In genomic region chr11:6473481-6474422, GRCh38 we compare ENCODE assay signal across 2 cellular contexts.
TF ChIP-seq lines count a peak whose summit lies in the region.

Gene TRIM3 (minus strand): TSS chr11:6473941. CDS start chr11:6465695, 8,246 bp downstream.

TF ChIP-seq in A549, 52 proteins besides CTCF, POLR2A, EP300 and RAD21 (continued from another document):
- TF ChIP-seq HOXB5 (CRISPR knock-in tag; IDR thresholded peaks at IDR 0.05) (peak; percentile 37; the same call in 1 of the 2 replicates), RARB (CRISPR knock-in tag; IDR thresholded peaks at IDR 0.05) (no peak), TFCP2L1 (CRISPR knock-in tag; IDR thresholded peaks at IDR 0.05) (peak; percentile 49; the same call in 1 of the 2 replicates), JUN (IDR thresholded peaks at IDR 0.05) (peak; percentile 27 to 57; a peak in 3 of 5 replicates), BCL3 (IDR thresholded peaks at IDR 0.05) (peak; percentile 68; the same call in 1 of the 3 replicates)

TF ChIP-seq in HepG2, 621 proteins besides CTCF, POLR2A, EP300 and RAD21 (continued from another document and continues in another):
- no peak for TF ChIP-seq ZNF646 (CRISPR knock-in tag; IDR thresholded peaks at IDR 0.05)
- TF ChIP-seq YY1 (IDR thresholded peaks at IDR 0.05; ENCODE audit: insufficient read depth, insufficient replicate concordance, low read depth, low read length), result no peak
- TF ChIP-seq PRDM15 (CRISPR knock-in tag; IDR thresholded peaks at IDR 0.05), result peak; percentile 92
- no peak for TF ChIP-seq GABPA (IDR thresholded peaks at IDR 0.05; ENCODE audit: low read depth, low read length)
- 0 out of 2 replicates have a peak, but pooled peaks have one; percentile 20 for TF ChIP-seq GABPA (CRISPR knock-in tag; IDR thresholded peaks at IDR 0.05; ENCODE audit: low read depth)
- no peak for TF ChIP-seq ARNT (IDR thresholded peaks at IDR 0.05)
- TF ChIP-seq POLR2AphosphoS2 (IDR thresholded peaks at IDR 0.05; ENCODE audit: low read depth, low read length), result no peak
- TF ChIP-seq ARNT2 (CRISPR knock-in tag; IDR thresholded peaks at IDR 0.05; ENCODE audit: low read depth), result 0 out of 2 replicates have a peak, but pooled peaks have one; percentile 31
- TF ChIP-seq GTF2F1 (IDR thresholded peaks at IDR 0.05; ENCODE audit: low read length), result no peak
- no peak for TF ChIP-seq HNRNPL (IDR thresholded peaks at IDR 0.05; ENCODE audit: low read depth, low read length)
- TF ChIP-seq POLR2G (IDR thresholded peaks at IDR 0.05; ENCODE audit: low read depth, low read length), result 0 out of 2 replicates have a peak, but pooled peaks have one; percentile 40
- no peak for TF ChIP-seq FOXJ3 (CRISPR knock-in tag; IDR thresholded peaks at IDR 0.05; ENCODE audit: borderline replicate concordance)
- no peak for TF ChIP-seq SALL2 (CRISPR knock-in tag; IDR thresholded peaks at IDR 0.05)
- 0 out of 2 replicates have a peak, but pooled peaks have one; percentile 51 for TF ChIP-seq HINFP (CRISPR knock-in tag; IDR thresholded peaks at IDR 0.05; ENCODE audit: low read depth)
- TF ChIP-seq ZNF234 (CRISPR knock-in tag; conservative IDR thresholded peaks at IDR 0.05), result no peak
- TF ChIP-seq TMF1 (CRISPR knock-in tag; IDR thresholded peaks at IDR 0.05; ENCODE audit: low read depth), result no peak
- peak; percentile 46; the same call in 1 of the 2 replicates for TF ChIP-seq PATZ1 (CRISPR knock-in tag; IDR thresholded peaks at IDR 0.05)
- TF ChIP-seq HMG20A (CRISPR knock-in tag; IDR thresholded peaks at IDR 0.05; ENCODE audit: borderline replicate concordance), result no peak
- no peak for TF ChIP-seq U2AF2 (IDR thresholded peaks at IDR 0.05; ENCODE audit: low read depth, low read length)
- peak; percentile 50 for TF ChIP-seq AGO1 (IDR thresholded peaks at IDR 0.05; ENCODE audit: low read depth, low read length, poor library complexity, severe bottlenecking)
- TF ChIP-seq HDAC1 (CRISPR knock-in tag; IDR thresholded peaks at IDR 0.05), result peak; percentile 29; the same call in 1 of the 2 replicates
- TF ChIP-seq KDM5B (CRISPR knock-in tag; IDR thresholded peaks at IDR 0.05; ENCODE audit: borderline replicate concordance), result 0 out of 2 replicates have a peak, but pooled peaks have one; percentile 24
- TF ChIP-seq ARID4A (CRISPR knock-in tag; IDR thresholded peaks at IDR 0.05; ENCODE audit: borderline replicate concordance), result peak; percentile 34; the same call in 1 of the 2 replicates
- no peak for TF ChIP-seq ZNF10 (CRISPR knock-in tag; IDR thresholded peaks at IDR 0.05; ENCODE audit: borderline replicate concordance, low read depth)
- no peak for TF ChIP-seq FOXC1 (CRISPR knock-in tag; IDR thresholded peaks at IDR 0.05; ENCODE audit: borderline replicate concordance)
- no peak for TF ChIP-seq TAF15 (IDR thresholded peaks at IDR 0.05; ENCODE audit: low read depth, low read length, poor library complexity, severe bottlenecking)
- TF ChIP-seq CCDC6 (CRISPR knock-in tag; IDR thresholded peaks at IDR 0.05), result 0 out of 2 replicates have a peak, but pooled peaks have one; percentile 47
- no peak for TF ChIP-seq ELF1 (CRISPR knock-in tag; IDR thresholded peaks at IDR 0.05)
- no peak for TF ChIP-seq JUNB (CRISPR knock-in tag; IDR thresholded peaks at IDR 0.05; ENCODE audit: borderline replicate concordance)
- TF ChIP-seq MEIS2 (CRISPR knock-in tag; IDR thresholded peaks at IDR 0.05), result no peak
- TF ChIP-seq TEAD3 (CRISPR knock-in tag; optimal IDR thresholded peaks at IDR 0.05; ENCODE audit: borderline replicate concordance), result no peak
- no peak for TF ChIP-seq SP2 (CRISPR knock-in tag; IDR thresholded peaks at IDR 0.05)
- TF ChIP-seq ZNF329 (CRISPR knock-in tag; IDR thresholded peaks at IDR 0.05; ENCODE audit: low read depth), result no peak
- no peak for TF ChIP-seq GLI4 (CRISPR knock-in tag; IDR thresholded peaks at IDR 0.05; ENCODE audit: borderline replicate concordance)
